27 cellular contexts compared by ENCODE assay signal in the genomic region with DNA sequence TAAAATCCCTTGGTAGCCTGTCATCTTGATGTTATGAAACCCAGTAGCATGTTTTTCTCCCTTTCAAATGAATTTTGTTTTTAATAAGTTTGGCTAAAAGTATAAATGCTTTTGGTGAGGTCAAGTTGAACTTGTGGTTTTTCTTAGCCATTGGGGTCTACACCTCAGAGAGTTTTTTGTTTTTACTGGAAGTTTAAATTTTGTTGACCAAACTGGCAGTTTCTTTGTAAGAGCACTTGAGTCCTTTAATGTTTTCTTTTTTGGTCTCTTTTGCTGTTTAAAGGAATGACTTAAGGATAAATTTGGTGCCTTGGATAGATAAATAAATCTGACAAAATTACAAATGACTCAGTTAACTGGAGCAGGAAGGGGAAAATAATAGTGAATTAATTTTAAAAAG.
"Had no signal": no experiment of that assay in that cellular context is flagged by ENCODE, and none has a peak within 500 bp of the region (broad histone marks: within the 10 kb centered on the region; RNA-seq: fewer than 3 reads in every experiment).

No MANE protein-coding gene starts in this region.

- H3K36me3 ChIP-seq: gastrocnemius medialis, prostate gland, right atrium auricular region, stomach, transverse colon, upper lobe of right lung, uterus had no signal

- H3K4me3 ChIP-seq: dorsolateral prefrontal cortex, gastrocnemius medialis, lung, prostate gland, right atrium auricular region, smooth muscle cell, stomach, testis, transverse colon, upper lobe of right lung, uterus had no signal

- H3K4me1 ChIP-seq: gastrocnemius medialis, prostate gland, right atrium auricular region, stomach, testis, transverse colon, upper lobe of right lung, uterus had no signal

- H3K9me3 ChIP-seq: gastrocnemius medialis, prostate gland, right atrium auricular region, stomach, testis, transverse colon, upper lobe of right lung, uterus had no signal

- H3K27ac Mint-ChIP-seq: memory B cell; natural killer cell; stimulated activated effector memory CD8-positive, alpha-beta T cell treated with anti-CD3 and anti-CD28 coated beads, Interleukin-12 subunit alpha, Interleukin-12 subunit beta, amount 100 ng/mL, for 72 hours had no signal

- H3K27me3 Mint-ChIP-seq: memory B cell had no signal

- ATAC-seq: esophagus mucosa; gastrocnemius medialis; left ventricle myocardium superior; natural killer cell; sciatic nerve; stimulated activated effector memory CD8-positive, alpha-beta T cell treated with anti-CD3 and anti-CD28 coated beads, Interleukin-12 subunit alpha, Interleukin-12 subunit beta, amount 100 ng/mL, for 72 hours; upper lobe of right lung had no signal

- H3K4me3 Mint-ChIP-seq: memory B cell; natural killer cell; stimulated activated effector memory CD8-positive, alpha-beta T cell treated with anti-CD3 and anti-CD28 coated beads, Interleukin-12 subunit alpha, Interleukin-12 subunit beta, amount 100 ng/mL, for 72 hours had no signal

- H3K4me1 Mint-ChIP-seq: memory B cell; natural killer cell; stimulated activated effector memory CD8-positive, alpha-beta T cell treated with anti-CD3 and anti-CD28 coated beads, Interleukin-12 subunit alpha, Interleukin-12 subunit beta, amount 100 ng/mL, for 72 hours had no signal

- H3K27me3 ChIP-seq: dorsolateral prefrontal cortex, gastrocnemius medialis, right atrium auricular region, stomach, testis, transverse colon, upper lobe of right lung, uterus had no signal

- H3K36me3 Mint-ChIP-seq: memory B cell; natural killer cell; stimulated activated effector memory CD8-positive, alpha-beta T cell treated with anti-CD3 and anti-CD28 coated beads, Interleukin-12 subunit alpha, Interleukin-12 subunit beta, amount 100 ng/mL, for 72 hours had no signal

- H3K27ac ChIP-seq: dorsolateral prefrontal cortex, epithelial cell of prostate, gastrocnemius medialis, prostate gland, right atrium auricular region, stomach, testis, transverse colon, upper lobe of right lung, uterus had no signal

- DNase-seq: dorsolateral prefrontal cortex; effector CD4-positive, alpha-beta T cell; foreskin fibroblast; gastrocnemius medialis; head of caudate nucleus; left ventricle myocardium superior; natural killer cell; occipital lobe; stimulated activated CD4-positive, alpha-beta T cell treated with anti-CD3 and anti-CD28 coated beads, Interleukin-12 subunit alpha, Interleukin-12 subunit beta, amount 100 ng/mL, for 4 hours; stimulated activated CD4-positive, alpha-beta T cell treated with anti-CD3 and anti-CD28 coated beads, Interleukin-2, amount 100 ng/mL, for 24 hours; stimulated activated CD4-positive, alpha-beta T cell treated with anti-CD3 and anti-CD28 coated beads, Interleukin-4, amount 100 ng/mL, for 24 hours; stimulated activated naive CD4-positive, alpha-beta T cell treated with Interleukin-2 at 50 U/mL for 16 hours; stomach; substantia nigra; testis; transverse colon; upper lobe of right lung; uterus had no signal
